ENCODE assay signal across 8 cellular contexts in the genomic region with DNA sequence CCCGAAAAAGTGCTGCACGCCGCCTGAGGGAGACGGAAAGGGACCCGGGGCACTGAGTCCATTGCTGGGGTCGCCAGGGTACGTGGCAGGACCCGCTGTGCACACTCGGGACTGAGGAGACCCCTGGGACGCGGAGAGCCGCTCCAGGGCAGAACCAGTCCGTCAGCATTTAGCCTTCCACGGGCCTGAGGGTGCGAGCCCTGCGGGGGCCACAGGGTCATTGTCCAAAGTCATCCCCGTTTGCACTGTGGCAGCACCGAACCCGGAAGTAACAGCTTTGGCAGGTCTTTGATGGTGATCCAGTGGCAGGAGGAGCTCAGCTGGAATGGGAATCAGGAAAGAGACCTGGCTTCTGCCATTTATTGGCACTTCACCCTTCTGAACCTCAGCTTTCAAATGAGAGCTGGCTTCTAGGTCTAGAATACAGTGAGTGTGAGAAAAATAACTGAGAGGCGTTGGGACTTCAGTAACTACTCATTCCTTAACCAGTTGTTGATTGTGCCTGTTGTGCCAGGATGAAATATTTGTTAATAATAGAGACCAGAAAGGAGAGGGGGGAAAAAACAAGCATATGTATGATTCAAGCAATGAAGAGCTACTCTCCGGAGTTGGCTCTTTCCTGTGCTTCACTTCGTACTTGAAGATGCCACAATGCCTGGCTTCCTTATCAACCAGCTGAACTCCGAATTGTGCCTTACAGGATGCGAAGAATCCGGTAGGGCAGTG. TPM values are rescaled to one million over a fixed set of nuclear protein-coding genes. Genes with fewer than 3 reads are reported as not detected.
DNase-seq lines count a peak whose midpoint lies in the region; ATAC-seq and TF ChIP-seq lines count a peak whose summit lies in the region.

No MANE protein-coding gene starts in this region.

- peak overlapping the region; percentile 66 to 98 (median 92) for H3K27ac ChIP-seq in dorsolateral prefrontal cortex

- TF ChIP-seq CTCF in dorsolateral prefrontal cortex (IDR thresholded peaks at IDR 0.05 in 54 of 56, conservative IDR thresholded peaks at IDR 0.05 in 2 of 56; ENCODE audit: low read depth in 1 of 56, partially characterized antibody in 56 of 56) = no peak

- H3K4me3 ChIP-seq in dorsolateral prefrontal cortex = peak overlapping the region; percentile 55 to 96 (median 86)

- no peaks in the 10 kb centered on the region for H3K27me3 ChIP-seq in dorsolateral prefrontal cortex

- peak; percentile 26 for ATAC-seq in GM21619 (IDR thresholded peaks at IDR 0.05; ENCODE audit: unreplicated experiment)

- peak; percentile 23 for DNase-seq in DMS79 (lab: John Stamatoyannopoulos, UW)
- peak; percentile 52 for DNase-seq in Kasumi-1 (lab: John Stamatoyannopoulos, UW)
- DNase-seq in UCSD-AML1 (lab: John Stamatoyannopoulos, UW; ENCODE audit: unreplicated experiment) = peak; percentile 61
- peak in 9 of 10 donors; percentile 23 to 58 (median 46) for DNase-seq in dorsolateral prefrontal cortex
- DNase-seq in left kidney (ENCODE audit: low read depth, low spot score) = peak; percentile 60
- peak; percentile 50 for DNase-seq in stimulated activated CD8-positive, alpha-beta memory T cell treated with anti-CD3 and anti-CD28 coated beads, Interleukin-4, amount 100 ng/mL, for 48 hours
- no peak for DNase-seq in mesenteric fat pad (ENCODE audit: low spot score)

- intact Hi-C loops in dorsolateral prefrontal cortex (cut with DNase I) = loop anchor here (5.0 to 10.0 kb wide), 4 partner anchors 67 to 448 kb away; a partner anchor contains a TSS

RNA-seq across cellular contexts. Expression of a gene that starts 0.8 kb away (rescaled TPM):
- 10 to 100 TPM; 27.1 to 48.7 (median 38.6) TPM for total RNA-seq in dorsolateral prefrontal cortex
- total RNA-seq in mesenteric fat pad = 22.0 TPM
